In genomic region chrX:73839152-73839551, GRCh38 we compare ENCODE assay signal across 24 cellular contexts. TPM values are rescaled to one million over a fixed set of nuclear protein-coding genes. Genes with fewer than 3 reads are reported as not detected.
"Had no signal": no experiment of that assay in that cellular context is flagged by ENCODE, and none has a peak within 500 bp of the region (broad histone marks: within the 10 kb centered on the region; RNA-seq: fewer than 3 reads in every experiment).

No MANE protein-coding gene starts in this region.

- H3K4me1 ChIP-seq: SJSA1 had no signal

- H3K9ac ChIP-seq: KMS-11 had no signal

- DNase-seq: Kasumi-1, MM.1S, NCI-H1092 treated with DMSO at 0.1 percent for 48 hours, NCI-H1436, NCI-H187 treated with DMSO at 0.1 percent for 48 hours, NCI-H2029 treated with DMSO at 0.1 percent for 48 hours, NCI-H2171 treated with DMSO at 0.1 percent for 48 hours, NCI-H345, NCI-H524, NCI-H69, NCI-H774, Right ventricle myocardium superior, RPMI8226, SIG-M5, T-helper 1 cell had no signal

- H3K36me3 ChIP-seq: SJSA1 had no signal

- ATAC-seq: K562 had no signal

- H3K4me3 ChIP-seq: K562, SJSA1, SK-N-MC had no signal

- H3K4me2 ChIP-seq: KMS-11 had no signal

- H3K9me3 ChIP-seq: SJSA1 had no signal

- H3K27me3 ChIP-seq: SJSA1 had no signal

- H3K27ac ChIP-seq: HL-60, KMS-11, SJSA1, SK-N-MC had no signal

- FAIRE-seq: HTR-8/SVneo, K562, RCC 7860 had no signal

RNA-seq across cellular contexts. Expression of gene XIST, which starts 13.4 kb away (rescaled TPM):
- total RNA-seq: M059J, NCI-H460, SJSA1 had no signal
